Comparison of ENCODE assay signal across 9 cellular contexts in genomic region chr16:88703486-88704309, GRCh38. TPM values are rescaled to one million over a fixed set of nuclear protein-coding genes. Genes with fewer than 3 reads are reported as not detected.
DNase-seq lines count a peak whose midpoint lies in the region; ATAC-seq and FAIRE-seq lines count a peak whose summit lies in the region.
"Had no signal": no experiment of that assay in that cellular context is flagged by ENCODE, and none has a peak within 500 bp of the region (broad histone marks: within the 10 kb centered on the region; RNA-seq: fewer than 3 reads in every experiment).

No MANE protein-coding gene starts in this region.

- WGBS in right cardiac atrium = 52% methylated on average over 26 of the region's 26 CpGs

- no peak for FAIRE-seq in urothelium cell line (lab: Jason Lieb, UNC)

- intact Hi-C loops in right cardiac atrium (cut with DNase I) = no loop called here

- peaks cover 9% of the 10 kb centered on the region for H3K4me1 ChIP-seq in right cardiac atrium (ENCODE audit: control insufficient read depth, insufficient read depth, low read length)

- H3K27ac ChIP-seq in right cardiac atrium (ENCODE audit: low read length) = peak overlapping the region; percentile 36

- peak in 1 of 2 donors; percentile 1 for ATAC-seq in right cardiac atrium
- no peak for ATAC-seq in HG03159 (IDR thresholded peaks at IDR 0.05; ENCODE audit: unreplicated experiment)
- no peak for ATAC-seq in GM19395 (IDR thresholded peaks at IDR 0.05; ENCODE audit: unreplicated experiment)
- ATAC-seq: Panc1 had no signal

- no peak overlapping the region for H3K4me3 ChIP-seq in right cardiac atrium (ENCODE audit: low read length)

- H3K9me3 ChIP-seq in right cardiac atrium (ENCODE audit: control insufficient read depth, low read length) = no peaks in the 10 kb centered on the region

- DNase-seq in NOMO-1 treated with DMSO at 0.1 percent for 48 hours (lab: John Stamatoyannopoulos, UW; ENCODE audit: unreplicated experiment) = peak; percentile 52
- DNase-seq in activated T-helper 1 cell treated with Interleukin-2 at 50 U/mL for 16 hours (ENCODE audit: low read depth) = peak; percentile 69
- peak; percentile 57 to 87 (median 86) for DNase-seq in right cardiac atrium
- peak; percentile 38 for DNase-seq in stimulated activated CD8-positive, alpha-beta memory T cell treated with anti-CD3 and anti-CD28 coated beads, Interleukin-15, amount 100 ng/mL, for 1 hour (ENCODE audit: low read depth)
- no peak for DNase-seq in NCI-H82 treated with DMSO at 0.1 percent for 48 hours (lab: John Stamatoyannopoulos, UW; ENCODE audit: unreplicated experiment)
- DNase-seq in urothelium cell line (ENCODE audit: low spot score) = no peak

- H3K27me3 ChIP-seq in right cardiac atrium (ENCODE audit: control insufficient read depth, insufficient read depth) = no peaks in the 10 kb centered on the region

RNA-seq across cellular contexts. Expression of gene RNF166, which starts 2.5 kb away (rescaled TPM):
- total RNA-seq in right cardiac atrium = 10 to 100 TPM; 15.0 to 23.8 (median 19.2) TPM
- 18.4 TPM for polyA plus RNA-seq in right cardiac atrium

RNA-seq across cellular contexts. Expression of gene CTU2, which starts 2.6 kb away (rescaled TPM):
- total RNA-seq in right cardiac atrium = 10 to 100 TPM; 11.1 to 16.3 (median 12.4) TPM
- polyA plus RNA-seq in right cardiac atrium = 11.4 TPM

RNA-seq across cellular contexts. Expression of gene SNAI3, which starts 17.4 kb away (rescaled TPM):
- total RNA-seq in right cardiac atrium = 1 to 10 TPM in 3 of 4 donors, under 1 TPM in 1; 0.39 to 2.8 (median 1.6) TPM
- 2.7 TPM for polyA plus RNA-seq in right cardiac atrium

RNA-seq across cellular contexts. Expression of gene MVD, which starts 40.8 kb away (rescaled TPM):
- 10 to 100 TPM; 29.8 to 32.0 (median 31.2) TPM for total RNA-seq in right cardiac atrium
- polyA plus RNA-seq in right cardiac atrium = 35.9 TPM

RNA-seq across cellular contexts. Expression of gene CYBA, which starts 52.8 kb away (rescaled TPM):
- 100 to 1,000 TPM in 1 of 4 donors, 10 to 100 TPM in 3; 53.9 to 101 (median 70.7) TPM for total RNA-seq in right cardiac atrium
- 84.2 TPM for polyA plus RNA-seq in right cardiac atrium

Comparison
In these comparisons a context has a peak if more than half of its experiments do, and no peak if none do; other contexts are left out.
1. DNase-seq: peak in NOMO-1 treated with DMSO at 0.1 percent for 48 hours (single experiment), activated T-helper 1 cell treated with Interleukin-2 at 50 U/mL for 16 hours (single experiment), right cardiac atrium (3 of 3) and stimulated activated CD8-positive, alpha-beta memory T cell treated with anti-CD3 and anti-CD28 coated beads, Interleukin-15, amount 100 ng/mL, for 1 hour (single experiment); none in NCI-H82 treated with DMSO at 0.1 percent for 48 hours (single experiment) and urothelium cell line (single experiment).